ENCODE assay signal across 8 cellular contexts in the genomic region with DNA sequence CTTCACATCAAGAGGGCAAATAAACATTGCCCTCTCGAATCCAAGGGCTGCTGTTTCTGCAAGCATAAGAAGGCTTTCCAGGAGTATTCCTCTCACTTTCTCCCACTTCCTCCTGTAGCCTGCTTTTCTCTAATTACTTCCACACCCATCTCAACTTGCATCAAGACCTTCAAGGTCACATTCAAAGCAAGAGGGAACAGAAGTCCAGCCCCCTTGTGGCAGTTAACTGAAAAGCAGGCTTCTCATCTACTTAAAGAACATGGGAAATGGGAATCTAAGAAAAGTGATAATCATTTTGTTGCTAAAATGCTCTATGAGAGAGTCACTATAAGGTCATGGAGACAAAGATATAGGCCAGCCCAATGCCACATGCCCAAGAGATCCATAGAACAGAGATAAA.
DNase-seq lines count a peak whose midpoint lies in the region; ATAC-seq and TF ChIP-seq lines count a peak whose summit lies in the region.

No MANE protein-coding gene starts in this region.

- no peak overlapping the region for H3K4me3 ChIP-seq in Caco-2 (ENCODE audit: low read depth, low read length)
- no peak overlapping the region for H3K4me3 ChIP-seq in GM23338
- H3K4me3 ChIP-seq in OCI-LY7 (ENCODE audit: low read depth, low read length, poor library complexity, severe bottlenecking), result no peak overlapping the region
- no peak overlapping the region for H3K4me3 ChIP-seq in foreskin fibroblast (ENCODE audit: low read depth in 1 of 2, low read length in 2 of 2)

- H3K36me3 Mint-ChIP-seq in Caco-2 (ENCODE audit: insufficient read depth, unreplicated experiment) (no peaks in the 10 kb centered on the region), GM23338 (ENCODE audit: low read depth) (peaks cover 5% of the 10 kb centered on the region; the same call in 2 of the 3 replicates)

- H4K20me1 ChIP-seq in GM23338 (replicated peaks; ENCODE audit: insufficient read depth) (no peaks in the 10 kb centered on the region), OCI-LY7 (ENCODE audit: insufficient read depth, low read length) (no peaks in the 10 kb centered on the region)

- DNase-seq in Caco-2 (no peak), GM23338 (ENCODE audit: low spot score) (peak; percentile 73), OCI-LY7 (ENCODE audit: low spot score) (peak; percentile 20), foreskin fibroblast (peak in 1 of 2 donors; percentile 34), NCI-H1048 (lab: John Stamatoyannopoulos, UW) (no peak), NCI-H128 (lab: John Stamatoyannopoulos, UW; ENCODE audit: unreplicated experiment) (no peak), head of caudate nucleus (no peak), NCI-H2196 (lab: John Stamatoyannopoulos, UW; ENCODE audit: unreplicated experiment) (no peak)

- H3K27me3 Mint-ChIP-seq in Caco-2 (ENCODE audit: insufficient read depth, unreplicated experiment) (no peaks in the 10 kb centered on the region), GM23338 (ENCODE audit: insufficient read depth, low read depth, poor library complexity) (peaks cover 2% of the 10 kb centered on the region)

- POLR2A ChIA-PET in Caco-2 (lab: Charles Lee) (no interaction called here), OCI-LY7 (lab: Charles Lee) (no interaction called here)

- peak overlapping the region; percentile 11 for H2AFZ ChIP-seq in GM23338
- H2AFZ ChIP-seq in OCI-LY7 (ENCODE audit: low read length), result no peak overlapping the region

- H3K4me1 Mint-ChIP-seq in Caco-2 (ENCODE audit: low read depth, unreplicated experiment) (no peaks in the 10 kb centered on the region), GM23338 (peaks cover under 1% of the 10 kb centered on the region; the same call in 2 of the 3 replicates)

- intact Hi-C loops in Caco-2 (cut with micrococcal nuclease; ENCODE audit: unreplicated experiment) (no loop called here), OCI-LY7 (cut with micrococcal nuclease; ENCODE audit: unreplicated experiment) (no loop called here), head of caudate nucleus (cut with DNase I) (no loop called here)

- CTCF ChIA-PET in Caco-2 (lab: Charles Lee), result no interaction called here
- CTCF ChIA-PET in OCI-LY7 (lab: Charles Lee; ENCODE audit: unreplicated experiment), result no interaction called here

- H3K36me3 ChIP-seq in Caco-2 (ENCODE audit: control insufficient read depth, insufficient read depth, low read length) (no peaks in the 10 kb centered on the region), GM23338 (ENCODE audit: insufficient read depth) (no peaks in the 10 kb centered on the region), OCI-LY7 (ENCODE audit: insufficient read depth, low read length) (no peaks in the 10 kb centered on the region)

- H3K27ac Mint-ChIP-seq in Caco-2 (ENCODE audit: unreplicated experiment), result no peak overlapping the region
- no peak overlapping the region; the same call in 1 of the 2 replicates for H3K27ac Mint-ChIP-seq in GM23338

- H3K27me3 ChIP-seq in Caco-2 (replicated peaks; ENCODE audit: control insufficient read depth, insufficient read depth, low read length) (no peaks in the 10 kb centered on the region), GM23338 (ENCODE audit: insufficient read depth) (no peaks in the 10 kb centered on the region)

- H3K79me2 ChIP-seq in GM23338 (replicated peaks; ENCODE audit: insufficient read depth) (no peaks in the 10 kb centered on the region), OCI-LY7 (ENCODE audit: insufficient read depth, low read depth, low read length) (no peaks in the 10 kb centered on the region)

- H3K9me3 Mint-ChIP-seq in Caco-2 (ENCODE audit: unreplicated experiment) (no peaks in the 10 kb centered on the region), GM23338 (no peaks in the 10 kb centered on the region)

- no peak overlapping the region for H3K4me3 Mint-ChIP-seq in Caco-2 (ENCODE audit: unreplicated experiment)
- H3K4me3 Mint-ChIP-seq in GM23338, result no peak overlapping the region

- H3K27ac ChIP-seq in GM23338 (ENCODE audit: low read depth), result no peak overlapping the region
- H3K27ac ChIP-seq in OCI-LY7 (ENCODE audit: low read depth, low read length, poor library complexity, severe bottlenecking), result no peak overlapping the region

- no peaks in the 10 kb centered on the region for H3F3A ChIP-seq in GM23338 (replicated peaks; ENCODE audit: low read depth)

- H3K9me3 ChIP-seq in Caco-2 (no peaks in the 10 kb centered on the region), OCI-LY7 (ENCODE audit: low read length) (no peaks in the 10 kb centered on the region)

- no peaks in the 10 kb centered on the region for H3K4me1 ChIP-seq in Caco-2
- H3K4me1 ChIP-seq in GM23338 (ENCODE audit: insufficient read depth), result peaks cover under 1% of the 10 kb centered on the region
- no peaks in the 10 kb centered on the region for H3K4me1 ChIP-seq in OCI-LY7 (ENCODE audit: insufficient read depth, low read length, poor library complexity, severe bottlenecking)

- H3K4me2 ChIP-seq in GM23338, result no peak overlapping the region
- H3K4me2 ChIP-seq in OCI-LY7 (ENCODE audit: low read length), result no peak overlapping the region

- peak; percentile 24 to 46 for TF ChIP-seq CTCF in Caco-2 (IDR thresholded peaks at IDR 0.05; ENCODE audit: insufficient read depth in 1 of 2, low read depth in 1 of 2, low read length in 1 of 2, severe bottlenecking in 1 of 2, unreplicated experiment in 1 of 2)
- peak; percentile 61 to 75 for TF ChIP-seq CTCF in GM23338 (conservative IDR thresholded peaks at IDR 0.05; ENCODE audit: low read depth in 2 of 2)
- TF ChIP-seq CTCF in OCI-LY7 (conservative IDR thresholded peaks at IDR 0.05; ENCODE audit: low read length), result peak; percentile 73
- peak; percentile 31 for TF ChIP-seq CTCF in foreskin fibroblast (IDR thresholded peaks at IDR 0.05; ENCODE audit: low read depth, low read length)

- H3K9me2 ChIP-seq in GM23338 (ENCODE audit: insufficient read depth) (peaks cover 8% of the 10 kb centered on the region; the same call in 1 of the 2 replicates), OCI-LY7 (ENCODE audit: insufficient read depth, low read length) (no peaks in the 10 kb centered on the region)

- peak; percentile 41; the same call in 2 of the 3 replicates for ATAC-seq in GM23338

- BruUV-seq in Caco-2 (replicated peaks; lab: Mats Ljungman, UMichigan) (no TSS peak), OCI-LY7 (replicated peaks; lab: Mats Ljungman, UMichigan) (no TSS peak)

TF ChIP-seq in GM23338, 12 proteins besides CTCF, POLR2A, EP300 and RAD21 (continues in another document):
- TF ChIP-seq STAT1 (IDR thresholded peaks at IDR 0.05; ENCODE audit: unreplicated experiment) (no peak), CREB1 (CRISPR knock-in tag; IDR thresholded peaks at IDR 0.05; ENCODE audit: low read depth) (no peak)
- TF ChIP-seq, protein P1, sequence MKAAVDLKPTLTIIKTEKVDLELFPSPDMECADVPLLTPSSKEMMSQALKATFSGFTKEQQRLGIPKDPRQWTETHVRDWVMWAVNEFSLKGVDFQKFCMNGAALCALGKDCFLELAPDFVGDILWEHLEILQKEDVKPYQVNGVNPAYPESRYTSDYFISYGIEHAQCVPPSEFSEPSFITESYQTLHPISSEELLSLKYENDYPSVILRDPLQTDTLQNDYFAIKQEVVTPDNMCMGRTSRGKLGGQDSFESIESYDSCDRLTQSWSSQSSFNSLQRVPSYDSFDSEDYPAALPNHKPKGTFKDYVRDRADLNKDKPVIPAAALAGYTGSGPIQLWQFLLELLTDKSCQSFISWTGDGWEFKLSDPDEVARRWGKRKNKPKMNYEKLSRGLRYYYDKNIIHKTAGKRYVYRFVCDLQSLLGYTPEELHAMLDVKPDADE (IDR thresholded peaks at IDR 0.05), result no peak

Comparison
In these comparisons a context has a peak if more than half of its experiments do, and no peak if none do; other contexts are left out.
1. DNase-seq: peak in GM23338 (single experiment) and OCI-LY7 (single experiment); none in Caco-2 (0 of 2), NCI-H1048 (single experiment), NCI-H128 (single experiment), head of caudate nucleus (0 of 42) and NCI-H2196 (single experiment).
2. Peak in every context shown above with its lines, with median percentiles within 50 percentile points of each other: CTCF ChIP-seq.